35 cellular contexts compared by ENCODE assay signal in the genomic region with DNA sequence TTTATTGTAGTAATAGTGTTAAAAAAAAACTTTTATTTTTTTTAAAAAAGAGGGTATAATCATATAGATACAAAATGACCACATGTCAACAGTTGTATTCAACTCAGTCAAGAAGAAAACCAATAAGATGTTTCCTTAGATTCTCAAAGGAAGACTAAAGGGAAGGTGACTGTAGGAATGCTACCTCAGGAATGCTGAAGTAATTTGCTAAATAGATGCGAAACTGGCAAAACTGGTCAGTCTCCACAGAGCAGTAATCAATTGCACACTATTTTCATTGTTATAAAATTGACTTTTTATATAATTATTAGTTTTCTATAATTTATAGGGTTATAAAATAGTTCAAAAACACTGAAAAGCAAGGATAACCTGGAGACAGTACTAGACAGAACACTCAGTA.
"Had no signal": no experiment of that assay in that cellular context is flagged by ENCODE, and none has a peak within 500 bp of the region (broad histone marks: within the 10 kb centered on the region; RNA-seq: fewer than 3 reads in every experiment).

No MANE protein-coding gene starts in this region.

- H3K4me3 ChIP-seq: adrenal gland, body of pancreas, breast epithelium had no signal

- H3K9me3 Mint-ChIP-seq: activated CD4-positive, alpha-beta T cell treated with anti-CD3 and anti-CD28 coated beads, Interleukin-2, amount 10 ng/mL, durations not matched to agents 24 days and 14 days; activated CD8-positive, alpha-beta T cell treated with anti-CD3 and anti-CD28 coated beads for 36 hours had no signal

- H3K27ac ChIP-seq: adrenal gland, body of pancreas, brain microvascular endothelial cell, breast epithelium, VCaP had no signal

- DNase-seq: activated B cell treated with CpG ODN at 0.5 μM for 24 hours; activated CD4-positive, alpha-beta memory T cell treated with anti-CD3 and anti-CD28 coated beads for 36 hours; activated CD4-positive, alpha-beta T cell treated with anti-CD3 and anti-CD28 coated beads for 4 hours; activated CD4-positive, alpha-beta T cell treated with anti-CD3 and anti-CD28 coated beads, Interleukin-2, amount 10 ng/mL, durations not matched to agents 24 days and 14 days; activated CD4-positive, alpha-beta T cell treated with anti-CD3 and anti-CD28 coated beads, Interleukin-2, amount 50 U/mL, for 1 hour; activated CD4-positive, alpha-beta T cell treated with anti-CD3 and anti-CD28 coated beads, Interleukin-2, amount 50 U/mL, for 4 hours; activated CD4-positive, CD25-positive, alpha-beta regulatory T cell treated with anti-CD3 and anti-CD28 coated beads, Interleukin-2, amount 50 U/mL, for 72 hours; activated CD8-positive, alpha-beta memory T cell treated with anti-CD3 and anti-CD28 coated beads, Interleukin-2, amount 50 U/mL, for 4 hours; activated CD8-positive, alpha-beta T cell treated with anti-CD3 and anti-CD28 coated beads for 36 hours; activated effector memory CD4-positive, alpha-beta T cell treated with anti-CD3 and anti-CD28 coated beads, Interleukin-2, amount 50 U/mL, for 16 hours; activated gamma-delta T cell treated with Interleukin-2 at 50 U/mL for 16 hours; activated naive CD4-positive, alpha-beta T cell; activated naive CD4-positive, alpha-beta T cell treated with anti-CD3 and anti-CD28 coated beads for 36 hours; activated naive CD4-positive, alpha-beta T cell treated with anti-CD3 and anti-CD28 coated beads, Interleukin-2, amount 50 U/mL, for 16 hours; activated naive CD8-positive, alpha-beta T cell treated with anti-CD3 and anti-CD28 coated beads for 36 hours; activated T-cell treated with anti-CD3 and anti-CD28 coated beads for 4 hours; activated T-cell treated with anti-CD3 and anti-CD28 coated beads, Interleukin-2, amount 50 U/mL, for 1 hour; activated T-cell treated with anti-CD3 and anti-CD28 coated beads, Interleukin-2, amount 50 U/mL, for 4 hours; activated T-cell treated with anti-CD3 and anti-CD28 coated beads, Interleukin-2, amount 50 U/mL, for 72 hours; adrenal gland; amniotic stem cell; aorta; body of pancreas; brain microvascular endothelial cell; central memory CD4-positive, alpha-beta T cell; T-cell; T-helper 17 cell; T1000 had no signal

- H3K27me3 ChIP-seq: adrenal gland, body of pancreas, brain microvascular endothelial cell, breast epithelium had no signal

- H3K4me1 ChIP-seq: adrenal gland, body of pancreas, breast epithelium had no signal

- H3K9me3 ChIP-seq: adrenal gland, body of pancreas, breast epithelium had no signal

- H3K4me1 Mint-ChIP-seq: activated B cell treated with CpG ODN at 0.5 μM for 24 hours; activated CD4-positive, alpha-beta T cell treated with anti-CD3 and anti-CD28 coated beads, Interleukin-2, amount 10 ng/mL, durations not matched to agents 24 days and 14 days; activated naive CD8-positive, alpha-beta T cell treated with anti-CD3 and anti-CD28 coated beads for 36 hours; activated T-helper 17 cell treated with anti-CD3 and anti-CD28 coated beads, Interleukin-2, amount 50 U/mL, for 72 hours; T-cell; T-helper 17 cell had no signal

- H3K36me3 Mint-ChIP-seq: activated CD4-positive, alpha-beta memory T cell treated with anti-CD3 and anti-CD28 coated beads for 36 hours; activated naive CD8-positive, alpha-beta T cell treated with anti-CD3 and anti-CD28 coated beads for 36 hours; T-cell had no signal

- H3K27me3 Mint-ChIP-seq: activated B cell treated with CpG ODN at 0.5 μM for 24 hours; activated CD4-positive, alpha-beta memory T cell treated with anti-CD3 and anti-CD28 coated beads for 36 hours; activated CD4-positive, alpha-beta T cell treated with anti-CD3 and anti-CD28 coated beads, Interleukin-2, amount 10 ng/mL, durations not matched to agents 24 days and 14 days; activated CD8-positive, alpha-beta T cell treated with anti-CD3 and anti-CD28 coated beads for 36 hours; activated naive CD8-positive, alpha-beta T cell treated with anti-CD3 and anti-CD28 coated beads for 36 hours; activated T-helper 17 cell treated with anti-CD3 and anti-CD28 coated beads, Interleukin-2, amount 50 U/mL, for 72 hours; T-helper 17 cell had no signal

- FAIRE-seq: astrocyte, TTC549 had no signal

- H3K4me3 Mint-ChIP-seq: activated B cell treated with CpG ODN at 0.5 μM for 24 hours; activated CD4-positive, alpha-beta memory T cell treated with anti-CD3 and anti-CD28 coated beads for 36 hours; activated CD4-positive, alpha-beta T cell treated with anti-CD3 and anti-CD28 coated beads, Interleukin-2, amount 10 ng/mL, durations not matched to agents 24 days and 14 days; activated CD8-positive, alpha-beta T cell treated with anti-CD3 and anti-CD28 coated beads for 36 hours; activated naive CD4-positive, alpha-beta T cell treated with anti-CD3 and anti-CD28 coated beads for 36 hours; activated naive CD8-positive, alpha-beta T cell treated with anti-CD3 and anti-CD28 coated beads for 36 hours; activated T-cell treated with anti-CD3 and anti-CD28 coated beads, Interleukin-2, amount 50 U/mL, for 4 hours; activated T-cell treated with anti-CD3 and anti-CD28 coated beads, Interleukin-2, amount 50 U/mL, for 72 hours; activated T-helper 1 cell treated with anti-CD3 and anti-CD28 coated beads, Interleukin-12 subunit alpha, Interleukin-12 subunit beta, Interleukin-2, Interleukin-4 antibody, amounts not matched to agents 30 ng/mL and 10 ng/mL and 1 ng/mL, durations not matched to agents 14 hours and 24 hours and 36 hours; activated T-helper 17 cell treated with anti-CD3 and anti-CD28 coated beads, Interleukin-2, amount 50 U/mL, for 72 hours; T-cell; T-helper 17 cell had no signal

- H3K27ac Mint-ChIP-seq: activated B cell treated with CpG ODN at 0.5 μM for 24 hours; activated CD4-positive, alpha-beta memory T cell treated with anti-CD3 and anti-CD28 coated beads for 36 hours; activated CD4-positive, alpha-beta T cell treated with anti-CD3 and anti-CD28 coated beads, Interleukin-2, amount 10 ng/mL, durations not matched to agents 24 days and 14 days; activated CD8-positive, alpha-beta T cell treated with anti-CD3 and anti-CD28 coated beads for 36 hours; activated naive CD4-positive, alpha-beta T cell treated with anti-CD3 and anti-CD28 coated beads for 36 hours; activated naive CD4-positive, alpha-beta T cell treated with anti-CD3 and anti-CD28 coated beads, Interleukin-2, amount 50 U/mL, for 72 hours; activated naive CD8-positive, alpha-beta T cell treated with anti-CD3 and anti-CD28 coated beads for 36 hours; activated T-cell treated with anti-CD3 and anti-CD28 coated beads, Interleukin-2, amount 50 U/mL, for 72 hours; activated T-helper 1 cell treated with anti-CD3 and anti-CD28 coated beads, Interleukin-12 subunit alpha, Interleukin-12 subunit beta, Interleukin-2, Interleukin-4 antibody, amounts not matched to agents 30 ng/mL and 10 ng/mL and 1 ng/mL, durations not matched to agents 14 hours and 24 hours and 36 hours; activated T-helper 17 cell treated with anti-CD3 and anti-CD28 coated beads, Interleukin-2, amount 50 U/mL, for 72 hours; T-cell; T-helper 17 cell had no signal

- H3K36me3 ChIP-seq: adrenal gland, brain microvascular endothelial cell, breast epithelium had no signal
